Comparison of ENCODE assay signal across 37 cellular contexts in genomic region chr11:122933434-122933833, GRCh38. TPM values are rescaled to one million over a fixed set of nuclear protein-coding genes. Genes with fewer than 3 reads are reported as not detected.
DNase-seq lines count a peak whose midpoint lies in the region; ATAC-seq and TF ChIP-seq lines count a peak whose summit lies in the region.
"Had no signal": no experiment of that assay in that cellular context is flagged by ENCODE, and none has a peak within 500 bp of the region (broad histone marks: within the 10 kb centered on the region; RNA-seq: fewer than 3 reads in every experiment).

No MANE protein-coding gene starts in this region.

- H3K4me1 Mint-ChIP-seq in T-cell: no peaks in the 10 kb centered on the region
- H3K4me1 Mint-ChIP-seq: nephron had no signal

- peaks cover 8% of the 10 kb centered on the region for H3K36me3 Mint-ChIP-seq in T-cell

- H3K9me3 ChIP-seq in right cardiac atrium (ENCODE audit: control insufficient read depth, low read length): no peaks in the 10 kb centered on the region
- H3K9me3 ChIP-seq in ascending aorta: no peaks in the 10 kb centered on the region
- H3K9me3 ChIP-seq: esophagus squamous epithelium, Peyer's patch, thoracic aorta had no signal

- no peaks in the 10 kb centered on the region for H3K9me3 Mint-ChIP-seq in T-cell
- H3K9me3 Mint-ChIP-seq: activated CD8-positive, alpha-beta T cell treated with anti-CD3 and anti-CD28 coated beads for 36 hours; activated naive CD4-positive, alpha-beta T cell treated with anti-CD3 and anti-CD28 coated beads, Interleukin-2, amount 50 U/mL, for 72 hours; activated T-helper 2 cell treated with anti-CD3 and anti-CD28 coated beads, Interferon-gamma antibody, Interleukin-2, Interleukin-4, amounts not matched to agents 10 μg/mL and 5 μg/mL and 100 μg/mL, durations not matched to agents 14 hours and 24 hours and 36 hours; nephron; T-helper 1 cell treated with Interleukin-12 subunit alpha and Interleukin-12 subunit beta and Interleukin-4 antibody, amounts not matched to agents 30 μg/mL and 1 μg/mL, for 36 hours had no signal

- no peak overlapping the region for H3K4me3 Mint-ChIP-seq in T-cell
- H3K4me3 Mint-ChIP-seq: activated CD8-positive, alpha-beta T cell treated with anti-CD3 and anti-CD28 coated beads for 36 hours; nephron; T-helper 1 cell treated with Interleukin-12 subunit alpha and Interleukin-12 subunit beta and Interleukin-4 antibody, amounts not matched to agents 30 μg/mL and 1 μg/mL, for 36 hours had no signal

- H3K27ac Mint-ChIP-seq in T-cell: no peak overlapping the region
- H3K27ac Mint-ChIP-seq: activated CD8-positive, alpha-beta T cell treated with anti-CD3 and anti-CD28 coated beads for 36 hours; activated naive CD4-positive, alpha-beta T cell treated with anti-CD3 and anti-CD28 coated beads, Interleukin-2, amount 50 U/mL, for 72 hours; activated T-helper 2 cell treated with anti-CD3 and anti-CD28 coated beads, Interferon-gamma antibody, Interleukin-2, Interleukin-4, amounts not matched to agents 10 μg/mL and 5 μg/mL and 100 μg/mL, durations not matched to agents 14 hours and 24 hours and 36 hours; nephron; T-helper 1 cell treated with Interleukin-12 subunit alpha and Interleukin-12 subunit beta and Interleukin-4 antibody, amounts not matched to agents 30 μg/mL and 1 μg/mL, for 36 hours had no signal

- no peak for TF ChIP-seq CTCF in ascending aorta (IDR thresholded peaks at IDR 0.05)

- H3K27me3 Mint-ChIP-seq in T-cell: no peaks in the 10 kb centered on the region
- H3K27me3 Mint-ChIP-seq: activated CD8-positive, alpha-beta T cell treated with anti-CD3 and anti-CD28 coated beads for 36 hours had no signal

- ATAC-seq in left ventricle myocardium superior (peak; percentile 28), right cardiac atrium (no peak), GM19467 (IDR thresholded peaks at IDR 0.05; ENCODE audit: unreplicated experiment) (no peak), T-cell (replicated peaks in 1 of 4) (no peak)
- ATAC-seq: activated CD4-positive, CD25-positive, alpha-beta regulatory T cell treated with anti-CD3 and anti-CD28 coated beads, Interleukin-2, amount 50 U/mL, for 24 hours; activated CD8-positive, alpha-beta T cell treated with anti-CD3 and anti-CD28 coated beads for 36 hours; activated naive CD4-positive, alpha-beta T cell treated with anti-CD3 and anti-CD28 coated beads, Interleukin-2, amount 50 U/mL, for 72 hours; HepG2; stimulated activated naive CD8-positive, alpha-beta T cell treated with anti-CD3 and anti-CD28 coated beads, Interleukin-15, Interleukin-2, amounts not matched to agents 100 U/mL and 50 U/mL, for 24 hours had no signal

- intact Hi-C loops in left ventricle myocardium superior (cut with micrococcal nuclease) (no loop called here), right cardiac atrium (cut with DNase I) (no loop called here), ascending aorta (cut with DNase I) (no loop called here)

- CTCF ChIA-PET in T-cell (lab: Charles Lee): interaction anchor here in 1 of 2 donors (0.6 to 1.0 kb wide), 2 partner anchors 9 to 88 kb away, joined by 3 to 5 read pairs; no protein-coding TSS in a partner anchor

- POLR2A ChIA-PET in T-cell (lab: Charles Lee): no interaction called here

- H3K36me3 ChIP-seq in ascending aorta: no peaks in the 10 kb centered on the region
- H3K36me3 ChIP-seq: esophagus squamous epithelium, Peyer's patch, thoracic aorta had no signal

- WGBS in right cardiac atrium: 82% methylated on average over 1 of the region's 1 CpG

- DNase-seq in left ventricle myocardium superior (no peak), right cardiac atrium (no peak), NOMO-1 treated with DMSO at 0.1 percent for 48 hours (lab: John Stamatoyannopoulos, UW; ENCODE audit: unreplicated experiment) (peak; percentile 47), fibroblast of gingiva (ENCODE audit: low read depth) (peak; percentile 83), ascending aorta (ENCODE audit: low spot score in 2 of 2) (no peak), AG08396 (ENCODE audit: low spot score) (no peak), T-cell (no peak)
- DNase-seq: activated CD8-positive, alpha-beta T cell treated with anti-CD3 and anti-CD28 coated beads for 36 hours; aorta; DND-41; esophagus squamous epithelium; H7; head of caudate nucleus; Kasumi-1; kidney glomerular epithelial cell; NCI-H1092; NCI-H1694 treated with DMSO at 0.1 percent for 48 hours; NCI-H2171; Peyer's patch; SIG-M5; stimulated activated naive CD8-positive, alpha-beta T cell treated with anti-CD3 and anti-CD28 coated beads, Interleukin-15, Interleukin-2, amounts not matched to agents 100 U/mL and 50 U/mL, for 24 hours had no signal

- H3K4me3 ChIP-seq in right cardiac atrium (ENCODE audit: low read length) (no peak overlapping the region), ascending aorta (no peak overlapping the region)
- H3K4me3 ChIP-seq: coronary artery, esophagus squamous epithelium, lung, Peyer's patch, thoracic aorta had no signal

- H3K27me3 ChIP-seq in right cardiac atrium (ENCODE audit: control insufficient read depth, insufficient read depth) (no peaks in the 10 kb centered on the region), ascending aorta (no peaks in the 10 kb centered on the region)
- H3K27me3 ChIP-seq: esophagus squamous epithelium, Peyer's patch had no signal

- H3K27ac ChIP-seq in right cardiac atrium (ENCODE audit: low read length) (no peak overlapping the region), ascending aorta (no peak overlapping the region)
- H3K27ac ChIP-seq: C4-2B, coronary artery, esophagus squamous epithelium, Peyer's patch, thoracic aorta had no signal

- H3K4me1 ChIP-seq in right cardiac atrium (ENCODE audit: control insufficient read depth, insufficient read depth, low read length) (no peaks in the 10 kb centered on the region), ascending aorta (no peaks in the 10 kb centered on the region)
- H3K4me1 ChIP-seq: esophagus squamous epithelium, Peyer's patch had no signal

RNA-seq across cellular contexts. Expression of gene BSX, which starts 48.2 kb away (rescaled TPM):
- not detected for total RNA-seq in left ventricle myocardium superior
- total RNA-seq in right cardiac atrium: not detected
- polyA plus RNA-seq in right cardiac atrium: not detected
- total RNA-seq in ascending aorta: not detected
- total RNA-seq in T-cell: not detected
- total RNA-seq: A172; activated CD8-positive, alpha-beta T cell treated with anti-CD3 and anti-CD28 coated beads for 36 hours; activated naive CD4-positive, alpha-beta T cell treated with anti-CD3 and anti-CD28 coated beads, Interleukin-2, amount 50 U/mL, for 72 hours; activated T-helper 2 cell treated with anti-CD3 and anti-CD28 coated beads, Interferon-gamma antibody, Interleukin-2, Interleukin-4, amounts not matched to agents 10 μg/mL and 5 μg/mL and 100 μg/mL, durations not matched to agents 14 hours and 24 hours and 36 hours; aorta; cardiac septum; esophagus squamous epithelium; H7; HepG2; lung; mucosa of gallbladder; osteoblast; Peyer's patch; skeletal muscle tissue; thoracic aorta had no signal
- polyA plus RNA-seq: aorta, HepG2, lung had no signal

RNA-seq across cellular contexts. Expression of gene JHY, which starts 50.9 kb away (rescaled TPM):
- total RNA-seq in left ventricle myocardium superior (1.8 TPM), right cardiac atrium (1 to 10 TPM; 4.8 to 5.6 (median 5.3) TPM), ascending aorta (1.3 TPM), T-cell (1 to 10 TPM; 2.8 to 7.3 (median 4.9) TPM)
- polyA plus RNA-seq in right cardiac atrium: 3.2 TPM
- total RNA-seq: HepG2 had no signal
- polyA plus RNA-seq: HepG2 had no signal

Comparison
In these comparisons a context has a peak if more than half of its experiments do, and no peak if none do; other contexts are left out.
1. DNase-seq: peak in NOMO-1 treated with DMSO at 0.1 percent for 48 hours (single experiment) and fibroblast of gingiva (single experiment); none in left ventricle myocardium superior (single experiment), right cardiac atrium (0 of 3), ascending aorta (0 of 2), AG08396 (single experiment) and T-cell (0 of 34).